In the genomic region with DNA sequence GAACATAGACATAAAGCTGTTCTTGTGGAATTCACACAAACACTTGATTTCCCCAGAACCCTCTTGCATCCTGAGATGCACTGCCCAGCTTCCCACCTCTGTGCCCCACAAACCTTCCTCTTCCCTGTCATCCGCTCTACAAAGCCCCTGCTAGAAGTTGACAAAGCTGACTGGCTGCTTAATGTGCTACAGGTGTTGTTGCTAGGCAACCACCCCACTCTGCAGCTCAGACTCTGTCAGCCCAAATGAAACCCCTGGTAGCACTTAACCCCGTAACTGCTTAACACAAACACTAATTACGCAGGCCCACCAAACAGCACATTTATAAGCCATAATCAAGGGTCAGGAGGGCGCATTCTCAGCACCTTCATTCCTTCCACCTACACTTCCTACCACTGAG, we compare ENCODE assay signal across 1 cellular context.
TF ChIP-seq lines count a peak whose summit lies in the region.

No MANE protein-coding gene starts in this region.

TF ChIP-seq in GM12878, 131 proteins besides CTCF, POLR2A, EP300 and RAD21 (continued from another document):
- TF ChIP-seq KAT2A (conservative IDR thresholded peaks at IDR 0.05; ENCODE audit: control insufficient read depth, low read depth, low read length): no peak
TF ChIP-seq in GM12878: peak in this region for 1.
